ENCODE assay signal across 32 cellular contexts in the genomic region with DNA sequence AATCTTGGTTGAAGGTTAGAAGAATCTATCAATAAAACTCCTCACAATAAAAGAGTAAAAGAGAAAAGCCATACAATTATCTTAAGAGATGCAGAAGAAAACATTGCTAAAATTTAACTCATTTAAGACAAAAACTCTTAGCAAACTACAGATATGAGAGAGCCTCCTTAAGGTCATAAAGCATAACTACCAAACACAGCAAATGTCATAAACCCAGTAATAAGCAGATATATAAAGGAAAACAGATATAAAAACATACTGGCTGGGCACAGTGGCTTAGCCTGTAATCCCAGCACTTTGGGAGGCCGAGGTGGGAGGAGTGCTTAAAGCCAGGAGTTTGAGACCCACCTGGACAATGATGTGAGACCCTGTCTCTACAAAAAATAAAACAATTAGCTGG.
"Had no signal": no experiment of that assay in that cellular context is flagged by ENCODE, and none has a peak within 500 bp of the region (broad histone marks: within the 10 kb centered on the region; RNA-seq: fewer than 3 reads in every experiment).

No MANE protein-coding gene starts in this region.

- H3K4me3 ChIP-seq: ascending aorta, breast epithelium, cardiac muscle cell, esophagus muscularis mucosa had no signal

- H3K4me1 Mint-ChIP-seq: activated B cell treated with CpG ODN at 0.5 μM for 24 hours; activated naive CD8-positive, alpha-beta T cell treated with anti-CD3 and anti-CD28 coated beads, Interleukin-2, amount 10 ng/mL, durations not matched to agents 7 days and 5 days; brain; T-helper 17 cell had no signal

- H3K4me3 Mint-ChIP-seq: activated B cell treated with CpG ODN at 0.5 μM for 24 hours; activated CD8-positive, alpha-beta T cell treated with anti-CD3 and anti-CD28 coated beads for 36 hours; activated naive CD4-positive, alpha-beta T cell treated with anti-CD3 and anti-CD28 coated beads, Interleukin-2, amount 10 ng/mL, durations not matched to agents 7 days and 5 days; activated naive CD8-positive, alpha-beta T cell treated with anti-CD3 and anti-CD28 coated beads, Interleukin-2, amount 10 ng/mL, durations not matched to agents 7 days and 5 days; activated T-cell treated with anti-CD3 and anti-CD28 coated beads, Interleukin-2, amount 50 U/mL, for 4 hours; brain; effector memory CD8-positive, alpha-beta T cell; T-helper 17 cell; T-helper 2 cell treated with Interferon-gamma antibody and Interleukin-4, amounts not matched to agents 5 μg/mL and 100 μg/mL, for 36 hours had no signal

- H3K9me3 Mint-ChIP-seq: activated B cell treated with CpG ODN at 0.5 μM for 24 hours; activated CD8-positive, alpha-beta T cell treated with anti-CD3 and anti-CD28 coated beads for 36 hours; activated naive CD4-positive, alpha-beta T cell treated with anti-CD3 and anti-CD28 coated beads, Interleukin-2, amount 50 U/mL, for 72 hours; activated naive CD8-positive, alpha-beta T cell treated with anti-CD3 and anti-CD28 coated beads, Interleukin-2, amount 10 ng/mL, durations not matched to agents 7 days and 5 days; activated T-cell treated with anti-CD3 and anti-CD28 coated beads, Interleukin-2, amount 50 U/mL, for 4 hours; T-helper 2 cell treated with Interferon-gamma antibody and Interleukin-4, amounts not matched to agents 5 μg/mL and 100 μg/mL, for 36 hours had no signal

- ATAC-seq: activated CD4-positive, CD25-positive, alpha-beta regulatory T cell treated with anti-CD3 and anti-CD28 coated beads, Interleukin-2, amount 50 U/mL, for 24 hours; activated CD8-positive, alpha-beta T cell treated with anti-CD3 and anti-CD28 coated beads for 36 hours; activated naive CD4-positive, alpha-beta T cell treated with anti-CD3 and anti-CD28 coated beads, Interleukin-2, amount 50 U/mL, for 72 hours; activated T-cell treated with anti-CD3 and anti-CD28 coated beads, Interleukin-2, amount 50 U/mL, for 4 hours; effector memory CD8-positive, alpha-beta T cell; T-helper 17 cell had no signal

- DNase-seq: activated B cell treated with CpG ODN at 0.5 μM for 24 hours; activated CD4-positive, alpha-beta T cell treated with anti-CD3 and anti-CD28 coated beads for 48 hours; activated CD4-positive, alpha-beta T cell treated with anti-CD3 and anti-CD28 coated beads, Interleukin-2, amount 50 U/mL, for 1 hour; activated CD4-positive, alpha-beta T cell treated with anti-CD3 and anti-CD28 coated beads, Interleukin-2, amount 50 U/mL, for 48 hours; activated CD8-positive, alpha-beta memory T cell treated with anti-CD3 and anti-CD28 coated beads for 24 hours; activated CD8-positive, alpha-beta T cell treated with anti-CD3 and anti-CD28 coated beads for 36 hours; activated gamma-delta T cell; activated naive CD4-positive, alpha-beta T cell; activated naive CD4-positive, alpha-beta T cell treated with anti-CD3 and anti-CD28 coated beads, Interleukin-2, amount 10 ng/mL, durations not matched to agents 7 days and 5 days; activated naive CD8-positive, alpha-beta T cell treated with anti-CD3 and anti-CD28 coated beads, Interleukin-2, amount 10 ng/mL, durations not matched to agents 7 days and 5 days; activated T-cell treated with anti-CD3 and anti-CD28 coated beads, Interleukin-2, amount 50 U/mL, for 4 hours; central memory CD4-positive, alpha-beta T cell; cerebellar nuclear complex; cortex of kidney; dermis blood vessel endothelial cell; effector CD4-positive, alpha-beta T cell; effector memory CD8-positive, alpha-beta T cell; erythroblast; foreskin fibroblast; head of caudate nucleus; T-helper 1 cell; T-helper 17 cell; T1000; WERI-Rb-1 had no signal

- H3K27me3 Mint-ChIP-seq: activated B cell treated with CpG ODN at 0.5 μM for 24 hours; activated CD8-positive, alpha-beta T cell treated with anti-CD3 and anti-CD28 coated beads for 36 hours; activated naive CD4-positive, alpha-beta T cell treated with anti-CD3 and anti-CD28 coated beads, Interleukin-2, amount 10 ng/mL, durations not matched to agents 7 days and 5 days; activated naive CD8-positive, alpha-beta T cell treated with anti-CD3 and anti-CD28 coated beads, Interleukin-2, amount 10 ng/mL, durations not matched to agents 7 days and 5 days; brain had no signal

- H3K27ac Mint-ChIP-seq: activated B cell treated with CpG ODN at 0.5 μM for 24 hours; activated CD8-positive, alpha-beta T cell treated with anti-CD3 and anti-CD28 coated beads for 36 hours; activated naive CD4-positive, alpha-beta T cell treated with anti-CD3 and anti-CD28 coated beads, Interleukin-2, amount 10 ng/mL, durations not matched to agents 7 days and 5 days; activated naive CD4-positive, alpha-beta T cell treated with anti-CD3 and anti-CD28 coated beads, Interleukin-2, amount 50 U/mL, for 72 hours; activated naive CD8-positive, alpha-beta T cell treated with anti-CD3 and anti-CD28 coated beads, Interleukin-2, amount 10 ng/mL, durations not matched to agents 7 days and 5 days; effector memory CD8-positive, alpha-beta T cell; T-helper 17 cell; T-helper 2 cell treated with Interferon-gamma antibody and Interleukin-4, amounts not matched to agents 5 μg/mL and 100 μg/mL, for 36 hours had no signal

- H3K36me3 Mint-ChIP-seq: activated naive CD4-positive, alpha-beta T cell treated with anti-CD3 and anti-CD28 coated beads, Interleukin-2, amount 50 U/mL, for 72 hours; activated naive CD8-positive, alpha-beta T cell treated with anti-CD3 and anti-CD28 coated beads, Interleukin-2, amount 10 ng/mL, durations not matched to agents 7 days and 5 days had no signal
